8 cellular contexts compared by ENCODE assay signal in genomic region chr13:29936051-29936813, GRCh38.
A peak's percentile ranks its signal among the peaks of the same experiment; 100 is the strongest.
DNase-seq lines count a peak whose midpoint lies in the region; ATAC-seq and TF ChIP-seq lines count a peak whose summit lies in the region.

No MANE protein-coding gene starts in this region.

- TF ChIP-seq CTCF in foreskin fibroblast (IDR thresholded peaks at IDR 0.05; ENCODE audit: low read depth, low read length): no peak

- H3K27ac Mint-ChIP-seq in CD4-positive, alpha-beta memory T cell: peak overlapping the region; percentile 86 to 97 (median 92)
- peak overlapping the region; percentile 97 for H3K27ac Mint-ChIP-seq in T-helper 1 cell treated with Interleukin-12 subunit alpha and Interleukin-12 subunit beta and Interleukin-4 antibody, amounts not matched to agents 30 μg/mL and 1 μg/mL, for 36 hours

- peaks cover 51 to 85% (median 69%) of the 10 kb centered on the region in 4 donors for H3K4me1 Mint-ChIP-seq in CD4-positive, alpha-beta memory T cell
- peaks cover 53% of the 10 kb centered on the region for H3K4me1 Mint-ChIP-seq in T-helper 1 cell treated with Interleukin-12 subunit alpha and Interleukin-12 subunit beta and Interleukin-4 antibody, amounts not matched to agents 30 μg/mL and 1 μg/mL, for 36 hours (ENCODE audit: low read depth)

- H3K4me1 ChIP-seq in CD4-positive, alpha-beta memory T cell (ENCODE audit: insufficient read depth, low read length): peaks cover 67% of the 10 kb centered on the region

- no peaks in the 10 kb centered on the region for H3K27me3 Mint-ChIP-seq in CD4-positive, alpha-beta memory T cell
- H3K27me3 Mint-ChIP-seq in T-helper 1 cell treated with Interleukin-12 subunit alpha and Interleukin-12 subunit beta and Interleukin-4 antibody, amounts not matched to agents 30 μg/mL and 1 μg/mL, for 36 hours (ENCODE audit: low read depth): peaks cover 7% of the 10 kb centered on the region

- intact Hi-C loops in CD4-positive, alpha-beta memory T cell (cut with micrococcal nuclease): loop anchor here (1.0 to 10.0 kb wide), 4 partner anchors 34 to 679 kb away; partner anchors contain the start of gene USPL1
- intact Hi-C loops in left colon (cut with DNase I, micrococcal nuclease): no loop called here

- no peaks in the 10 kb centered on the region for H3K9me3 Mint-ChIP-seq in CD4-positive, alpha-beta memory T cell
- H3K9me3 Mint-ChIP-seq in T-helper 1 cell treated with Interleukin-12 subunit alpha and Interleukin-12 subunit beta and Interleukin-4 antibody, amounts not matched to agents 30 μg/mL and 1 μg/mL, for 36 hours: no peaks in the 10 kb centered on the region

- H3K4me3 ChIP-seq in CD4-positive, alpha-beta memory T cell (ENCODE audit: low read length in 2 of 2): peak overlapping the region; percentile 72 to 82
- no peak overlapping the region for H3K4me3 ChIP-seq in foreskin fibroblast (ENCODE audit: low read depth in 1 of 2, low read length in 2 of 2)

- ATAC-seq in GM21423 (IDR thresholded peaks at IDR 0.05; ENCODE audit: unreplicated experiment) (peak; percentile 21), left colon (peak; percentile 66), HG02970 (IDR thresholded peaks at IDR 0.05; ENCODE audit: low FRiP score, unreplicated experiment) (no peak)

- H3K9me3 ChIP-seq in CD4-positive, alpha-beta memory T cell (ENCODE audit: control insufficient read depth in 1 of 2, low read length in 2 of 2): no peaks in the 10 kb centered on the region

- POLR2A ChIA-PET in CD4-positive, alpha-beta memory T cell (lab: Charles Lee; ENCODE audit: partially characterized antibody): interaction anchor here (0.7 to 10.2 kb wide), 43 partner anchors 8 to 803 kb away, joined by 3 to 263 read pairs (median 4); partner anchors contain the start of genes HMGB1, KATNAL1, SLC7A1 and UBL3

- H3K27me3 ChIP-seq in CD4-positive, alpha-beta memory T cell (ENCODE audit: insufficient read depth, low read length): no peaks in the 10 kb centered on the region

- peak overlapping the region; percentile 59 for H3K27ac ChIP-seq in CD4-positive, alpha-beta memory T cell (ENCODE audit: low read depth, low read length)

- H3K36me3 ChIP-seq in CD4-positive, alpha-beta memory T cell (ENCODE audit: insufficient read depth, low read length): no peaks in the 10 kb centered on the region

- peak overlapping the region; percentile 86 to 96 (median 94) for H3K4me3 Mint-ChIP-seq in CD4-positive, alpha-beta memory T cell
- peak overlapping the region; percentile 92 for H3K4me3 Mint-ChIP-seq in T-helper 1 cell treated with Interleukin-12 subunit alpha and Interleukin-12 subunit beta and Interleukin-4 antibody, amounts not matched to agents 30 μg/mL and 1 μg/mL, for 36 hours

- peak in 2 of 5 donors; percentile 20 to 39 for DNase-seq in CD4-positive, alpha-beta memory T cell
- no peak for DNase-seq in left colon
- no peak for DNase-seq in NCI-H146 treated with DMSO at 0.1 percent for 48 hours (lab: John Stamatoyannopoulos, UW; ENCODE audit: unreplicated experiment)
- DNase-seq in foreskin fibroblast: no peak
- no peak for DNase-seq in GOT3 (lab: John Stamatoyannopoulos, UW)

- peaks cover 2 to 22% of the 10 kb centered on the region in 2 donors for H3K36me3 Mint-ChIP-seq in CD4-positive, alpha-beta memory T cell
- H3K36me3 Mint-ChIP-seq in T-helper 1 cell treated with Interleukin-12 subunit alpha and Interleukin-12 subunit beta and Interleukin-4 antibody, amounts not matched to agents 30 μg/mL and 1 μg/mL, for 36 hours (ENCODE audit: low read depth): peaks cover 4% of the 10 kb centered on the region

- CTCF ChIA-PET in CD4-positive, alpha-beta memory T cell (lab: Charles Lee; ENCODE audit: partially characterized antibody): interaction anchor here (0.5 to 12.7 kb wide), 32 partner anchors 11 to 220 kb away, joined by 3 to 258 read pairs (median 4); partner anchors contain the start of gene UBL3

Comparison
In these comparisons a context has a peak if more than half of its experiments do, and no peak if none do; other contexts are left out.
1. H3K4me3 ChIP-seq: peak in CD4-positive, alpha-beta memory T cell (2 of 2); none in foreskin fibroblast (0 of 2).